ENCODE assay signal across 16 cellular contexts in the genomic region with DNA sequence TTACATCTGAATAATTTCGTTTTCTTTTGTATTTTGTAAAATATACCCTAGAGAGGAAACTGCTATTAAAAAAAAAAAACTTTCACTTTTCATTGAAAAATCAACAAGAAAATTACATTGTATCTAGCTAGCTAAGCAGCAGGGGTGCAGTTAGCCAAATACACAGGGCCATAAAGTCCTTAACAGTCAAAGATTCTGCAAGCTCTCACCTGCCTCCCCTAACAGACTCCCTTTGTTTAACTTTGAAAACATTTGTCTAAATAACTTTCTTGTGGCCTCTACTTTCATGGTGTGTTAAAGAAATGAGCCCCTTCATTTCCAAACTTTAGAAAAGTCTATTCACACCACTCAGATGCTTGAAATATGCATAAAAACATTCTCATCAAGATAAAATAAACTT. TPM values are rescaled to one million over a fixed set of nuclear protein-coding genes. Genes with fewer than 3 reads are reported as not detected.
DNase-seq lines count a peak whose midpoint lies in the region; ATAC-seq lines count a peak whose summit lies in the region.
"Had no signal": no experiment of that assay in that cellular context is flagged by ENCODE, and none has a peak within 500 bp of the region (broad histone marks: within the 10 kb centered on the region; RNA-seq: fewer than 3 reads in every experiment).

No MANE protein-coding gene starts in this region.

- H3K4me1 ChIP-seq in CD4-positive, alpha-beta memory T cell (ENCODE audit: insufficient read depth, low read length) = peaks cover 56% of the 10 kb centered on the region
- peaks cover 45% of the 10 kb centered on the region for H3K4me1 ChIP-seq in CD8-positive, alpha-beta memory T cell (ENCODE audit: insufficient read depth, low read length)
- H3K4me1 ChIP-seq: upper lobe of right lung had no signal

- in situ Hi-C loops in SK-MEL-5 (cut with HindIII; ENCODE audit: low pct_unique_long_range_greater_than_20kb, low sequenced_read_pairs) = no loop called here

- H3K27ac Mint-ChIP-seq in CD4-positive, alpha-beta memory T cell = peak overlapping the region in 5 of 7 donors; percentile 2 to 52 (median 14)
- H3K27ac Mint-ChIP-seq in CD8-positive, alpha-beta memory T cell = peak overlapping the region in 5 of 8 donors; percentile 52 to 86 (median 72)
- H3K27ac Mint-ChIP-seq: T-helper 2 cell treated with Interferon-gamma antibody and Interleukin-4, amounts not matched to agents 5 μg/mL and 100 μg/mL, for 36 hours had no signal

- peaks cover 37 to 61% (median 45%) of the 10 kb centered on the region in 4 donors for H3K4me1 Mint-ChIP-seq in CD4-positive, alpha-beta memory T cell
- peaks cover 72 to 81% (median 77%) of the 10 kb centered on the region in 3 donors for H3K4me1 Mint-ChIP-seq in CD8-positive, alpha-beta memory T cell

- no peak for DNase-seq in CD4-positive, alpha-beta memory T cell
- no peak for DNase-seq in CD8-positive, alpha-beta memory T cell
- DNase-seq in SK-MEL-5 (ENCODE audit: low read depth, low spot score) (peak; percentile 69), left colon (no peak), NCI-H510A treated with DMSO at 0.1 percent for 48 hours (lab: John Stamatoyannopoulos, UW) (no peak), COLO829 (ENCODE audit: low spot score) (no peak)
- DNase-seq: activated CD4-positive, CD25-positive, alpha-beta regulatory T cell treated with anti-CD3 and anti-CD28 coated beads, Interleukin-2, amount 50 U/mL, for 72 hours; amniotic stem cell; hypothalamus; SHP77; spleen; upper lobe of right lung had no signal

- no peak overlapping the region for H3K27ac ChIP-seq in CD4-positive, alpha-beta memory T cell (ENCODE audit: low read depth, low read length)
- no peak overlapping the region for H3K27ac ChIP-seq in CD8-positive, alpha-beta memory T cell (ENCODE audit: low read depth, low read length)
- H3K27ac ChIP-seq: upper lobe of right lung had no signal

- POLR2A ChIA-PET in CD4-positive, alpha-beta memory T cell (lab: Charles Lee; ENCODE audit: partially characterized antibody) = interaction anchor here (0.6 to 1.3 kb wide), 4 partner anchors 22 to 221 kb away, joined by 3 to 6 read pairs (median 4); a partner anchor contains a TSS
- POLR2A ChIA-PET in CD8-positive, alpha-beta memory T cell (lab: Charles Lee) = interaction anchor here (0.7 kb wide), 1 partner anchor 394 kb away, joined by 4 read pairs; no protein-coding TSS in a partner anchor

- H3K9me3 Mint-ChIP-seq in CD4-positive, alpha-beta memory T cell = peaks cover 0 to 4% (median 0%) of the 10 kb centered on the region in 8 donors
- H3K9me3 Mint-ChIP-seq in CD8-positive, alpha-beta memory T cell = no peaks in the 10 kb centered on the region
- H3K9me3 Mint-ChIP-seq: stimulated activated effector memory CD8-positive, alpha-beta T cell treated with anti-CD3 and anti-CD28 coated beads, Interleukin-12 subunit alpha, Interleukin-12 subunit beta, amount 100 ng/mL, for 72 hours had no signal

- peak overlapping the region in 2 of 8 donors; percentile 39 to 51 for H3K4me3 Mint-ChIP-seq in CD4-positive, alpha-beta memory T cell
- H3K4me3 Mint-ChIP-seq in CD8-positive, alpha-beta memory T cell = peak overlapping the region in 5 of 7 donors; percentile 13 to 66 (median 51)
- H3K4me3 Mint-ChIP-seq: stimulated activated effector memory CD8-positive, alpha-beta T cell treated with anti-CD3 and anti-CD28 coated beads, Interleukin-12 subunit alpha, Interleukin-12 subunit beta, amount 100 ng/mL, for 72 hours; T-helper 2 cell treated with Interferon-gamma antibody and Interleukin-4, amounts not matched to agents 5 μg/mL and 100 μg/mL, for 36 hours had no signal

- H3K36me3 Mint-ChIP-seq in CD4-positive, alpha-beta memory T cell = peaks cover 35 to 42% of the 10 kb centered on the region in 2 donors
- H3K36me3 Mint-ChIP-seq in CD8-positive, alpha-beta memory T cell = peaks cover 25 to 52% (median 25%) of the 10 kb centered on the region in 3 donors

- no peaks in the 10 kb centered on the region for H3K27me3 Mint-ChIP-seq in CD4-positive, alpha-beta memory T cell
- H3K27me3 Mint-ChIP-seq in CD8-positive, alpha-beta memory T cell = no peaks in the 10 kb centered on the region

- no peaks in the 10 kb centered on the region for H3K27me3 ChIP-seq in CD4-positive, alpha-beta memory T cell (ENCODE audit: insufficient read depth, low read length)
- H3K27me3 ChIP-seq in CD8-positive, alpha-beta memory T cell (ENCODE audit: insufficient read depth, low read length, poor library complexity, severe bottlenecking) = no peaks in the 10 kb centered on the region
- H3K27me3 ChIP-seq: spleen, upper lobe of right lung had no signal

- no peaks in the 10 kb centered on the region for H3K9me3 ChIP-seq in CD4-positive, alpha-beta memory T cell (ENCODE audit: control insufficient read depth in 1 of 2, low read length in 2 of 2)
- H3K9me3 ChIP-seq in CD8-positive, alpha-beta memory T cell (ENCODE audit: low read length) = no peaks in the 10 kb centered on the region
- H3K9me3 ChIP-seq: spleen, upper lobe of right lung had no signal

- intact Hi-C loops in CD4-positive, alpha-beta memory T cell (cut with micrococcal nuclease) = no loop called here
- intact Hi-C loops in left colon (cut with DNase I, micrococcal nuclease) = no loop called here

- no peak overlapping the region for H3K4me3 ChIP-seq in CD4-positive, alpha-beta memory T cell (ENCODE audit: low read length in 2 of 2)
- no peak overlapping the region for H3K4me3 ChIP-seq in CD8-positive, alpha-beta memory T cell (ENCODE audit: low read length)
- H3K4me3 ChIP-seq: spleen, upper lobe of right lung had no signal

- H3K36me3 ChIP-seq in CD4-positive, alpha-beta memory T cell (ENCODE audit: insufficient read depth, low read length) = no peaks in the 10 kb centered on the region
- no peaks in the 10 kb centered on the region for H3K36me3 ChIP-seq in CD8-positive, alpha-beta memory T cell (ENCODE audit: insufficient read depth, low read length)

- ATAC-seq in left colon (peak; percentile 74), GM21390 (IDR thresholded peaks at IDR 0.05; ENCODE audit: unreplicated experiment) (no peak), esophagus mucosa (no peak)
- ATAC-seq: stimulated activated effector memory CD8-positive, alpha-beta T cell treated with anti-CD3 and anti-CD28 coated beads, Interleukin-12 subunit alpha, Interleukin-12 subunit beta, amount 100 ng/mL, for 72 hours; upper lobe of right lung had no signal

- CTCF ChIA-PET in CD4-positive, alpha-beta memory T cell (lab: Charles Lee; ENCODE audit: partially characterized antibody) = interaction anchor here (1.2 kb wide), 1 partner anchor 23 kb away, joined by 5 read pairs; a partner anchor contains a TSS
- CTCF ChIA-PET in CD8-positive, alpha-beta memory T cell (lab: Charles Lee) = interaction anchor here (0.9 to 1.5 kb wide), 2 partner anchors 16 to 17 kb away, joined by 3 read pairs; no protein-coding TSS in a partner anchor

RNA-seq across cellular contexts. Expression of a gene that starts 23.3 kb away (rescaled TPM):
- total RNA-seq in CD4-positive, alpha-beta memory T cell = 100 to 1,000 TPM in 1 of 2 experiments, 10 to 100 TPM in 1; 93.5 to 106 TPM
- 10 to 100 TPM; 17.0 to 39.7 TPM for polyA plus RNA-seq in CD4-positive, alpha-beta memory T cell
- total RNA-seq in CD8-positive, alpha-beta memory T cell = 100 to 1,000 TPM; 112 to 113 TPM
- 67.7 TPM for polyA plus RNA-seq in CD8-positive, alpha-beta memory T cell
- 23.0 and 29.3 TPM in 2 replicates for total RNA-seq in SK-MEL-5 (2014; rRNA removed; shearing (Covaris generic))
- polyA plus RNA-seq in SK-MEL-5 (2015; cell fraction: cytosol; rRNA removed) = 19.4 and 26.2 TPM in 2 replicates
- polyA plus RNA-seq in SK-MEL-5 (2015; cell fraction: nucleus; rRNA removed) = 38.1 and 38.2 TPM in 2 replicates
- total RNA-seq in left colon = 10 to 100 TPM; 36.7 to 50.2 TPM
- 11.0 TPM for total RNA-seq in esophagus mucosa
